In genomic region chr17:67403065-67403464, GRCh38 we compare ENCODE assay signal across 19 cellular contexts. TPM values are rescaled to one million over a fixed set of nuclear protein-coding genes. Genes with fewer than 3 reads are reported as not detected.
DNase-seq lines count a peak whose midpoint lies in the region; ATAC-seq and TF ChIP-seq lines count a peak whose summit lies in the region.
"Had no signal": no experiment of that assay in that cellular context is flagged by ENCODE, and none has a peak within 500 bp of the region (broad histone marks: within the 10 kb centered on the region; RNA-seq: fewer than 3 reads in every experiment).

No MANE protein-coding gene starts in this region.

- no peaks in the 10 kb centered on the region for H3K9me3 Mint-ChIP-seq in activated CD4-positive, alpha-beta T cell treated with anti-CD3 and anti-CD28 coated beads for 36 hours (ENCODE audit: low read depth)
- H3K9me3 Mint-ChIP-seq in CD4-positive, alpha-beta memory T cell = no peaks in the 10 kb centered on the region
- no peaks in the 10 kb centered on the region for H3K9me3 Mint-ChIP-seq in WTC11
- H3K9me3 Mint-ChIP-seq: neural crest cell had no signal

- no peaks in the 10 kb centered on the region for H3K27me3 ChIP-seq in CD4-positive, alpha-beta memory T cell (ENCODE audit: insufficient read depth, low read length)
- no peaks in the 10 kb centered on the region for H3K27me3 ChIP-seq in right lobe of liver
- H3K27me3 ChIP-seq: breast epithelium, gastrocnemius medialis, tibial nerve had no signal

- peaks cover 77% of the 10 kb centered on the region for H3K4me1 Mint-ChIP-seq in activated CD4-positive, alpha-beta T cell treated with anti-CD3 and anti-CD28 coated beads for 36 hours
- peaks cover 46 to 82% (median 60%) of the 10 kb centered on the region in 4 donors for H3K4me1 Mint-ChIP-seq in CD4-positive, alpha-beta memory T cell
- H3K4me1 Mint-ChIP-seq in WTC11 = peaks cover 41% of the 10 kb centered on the region

- no peak for TF ChIP-seq POLR2A in right lobe of liver (IDR thresholded peaks at IDR 0.05)

- WGBS in right lobe of liver (ENCODE audit: insufficient coverage, low coverage, low lambda C conversion rate, missing lambda C conversion rate) = 70% methylated on average over 2 of the region's 2 CpGs

- no peaks in the 10 kb centered on the region for H3K36me3 ChIP-seq in CD4-positive, alpha-beta memory T cell (ENCODE audit: insufficient read depth, low read length)
- no peaks in the 10 kb centered on the region for H3K36me3 ChIP-seq in right lobe of liver
- H3K36me3 ChIP-seq: breast epithelium, gastrocnemius medialis, prostate gland, tibial nerve had no signal

- CTCF ChIA-PET in activated CD4-positive, alpha-beta T cell treated with anti-CD3 and anti-CD28 coated beads for 36 hours (lab: Charles Lee) = no interaction called here
- CTCF ChIA-PET in CD4-positive, alpha-beta memory T cell (lab: Charles Lee; ENCODE audit: partially characterized antibody) = no interaction called here
- CTCF ChIA-PET in WTC11 (lab: Charles Lee) = no interaction called here

- no peaks in the 10 kb centered on the region for H3K27me3 Mint-ChIP-seq in activated CD4-positive, alpha-beta T cell treated with anti-CD3 and anti-CD28 coated beads for 36 hours
- no peaks in the 10 kb centered on the region for H3K27me3 Mint-ChIP-seq in CD4-positive, alpha-beta memory T cell
- H3K27me3 Mint-ChIP-seq in WTC11 (ENCODE audit: low read depth) = no peaks in the 10 kb centered on the region

- H3K27ac ChIP-seq in CD4-positive, alpha-beta memory T cell (ENCODE audit: low read depth, low read length) = no peak overlapping the region
- peak overlapping the region; percentile 65 to 84 (median 72) for H3K27ac ChIP-seq in right lobe of liver
- H3K27ac ChIP-seq: breast epithelium, gastrocnemius medialis, prostate gland, tibial nerve, VCaP had no signal

- H3K4me1 ChIP-seq in CD4-positive, alpha-beta memory T cell (ENCODE audit: insufficient read depth, low read length) = peaks cover 58% of the 10 kb centered on the region
- H3K4me1 ChIP-seq in right lobe of liver = peaks cover 0 to 28% (median 16%) of the 10 kb centered on the region in 4 donors
- H3K4me1 ChIP-seq: breast epithelium, prostate gland, tibial nerve had no signal

- intact Hi-C loops in activated CD4-positive, alpha-beta T cell treated with anti-CD3 and anti-CD28 coated beads for 36 hours (cut with DNase I, micrococcal nuclease) = loop anchor here in 1 of 2 experiments (2.0 kb wide), 1 partner anchor 16 kb away; no protein-coding TSS in a partner anchor
- intact Hi-C loops in CD4-positive, alpha-beta memory T cell (cut with micrococcal nuclease) = no loop called here
- intact Hi-C loops in right lobe of liver (cut with DNase I) = no loop called here

- no peak for DNase-seq in activated CD4-positive, alpha-beta T cell treated with anti-CD3 and anti-CD28 coated beads for 36 hours
- DNase-seq in activated CD4-positive, alpha-beta T cell treated with anti-CD3 and anti-CD28 coated beads, Interleukin-2, amount 50 U/mL, for 4 hours = no peak
- no peak for DNase-seq in CD4-positive, alpha-beta memory T cell
- DNase-seq in WTC11 (ENCODE audit: low spot score) (no peak), right lobe of liver (no peak), COR-L47 (lab: John Stamatoyannopoulos, UW) (no peak), EL (no peak), NCI-H2081 (lab: John Stamatoyannopoulos, UW) (no peak)
- DNase-seq: gastrocnemius medialis, left cardiac atrium, mesendoderm, NCI-H187 treated with DMSO at 0.1 percent for 48 hours, Right ventricle myocardium superior had no signal

- H3K4me3 Mint-ChIP-seq in activated CD4-positive, alpha-beta T cell treated with anti-CD3 and anti-CD28 coated beads for 36 hours = no peak overlapping the region
- H3K4me3 Mint-ChIP-seq in CD4-positive, alpha-beta memory T cell = peak overlapping the region in 5 of 8 donors; percentile 18 to 69 (median 36)
- H3K4me3 Mint-ChIP-seq in WTC11 = no peak overlapping the region
- H3K4me3 Mint-ChIP-seq: neural crest cell had no signal

- H3K9me3 ChIP-seq in CD4-positive, alpha-beta memory T cell (ENCODE audit: control insufficient read depth in 1 of 2, low read length in 2 of 2) = no peaks in the 10 kb centered on the region
- H3K9me3 ChIP-seq in right lobe of liver = no peaks in the 10 kb centered on the region
- H3K9me3 ChIP-seq: breast epithelium, gastrocnemius medialis, prostate gland, tibial nerve had no signal

- H3K36me3 Mint-ChIP-seq in activated CD4-positive, alpha-beta T cell treated with anti-CD3 and anti-CD28 coated beads for 36 hours (ENCODE audit: low read depth) = peaks cover 22% of the 10 kb centered on the region
- peaks cover 18 to 28% of the 10 kb centered on the region in 2 donors for H3K36me3 Mint-ChIP-seq in CD4-positive, alpha-beta memory T cell
- H3K36me3 Mint-ChIP-seq in WTC11 = peaks cover 2% of the 10 kb centered on the region; the same call in 1 of the 2 replicates

- no peak for TF ChIP-seq CTCF in WTC11 (IDR thresholded peaks at IDR 0.05)
- TF ChIP-seq CTCF in right lobe of liver (IDR thresholded peaks at IDR 0.05) = no peak

- no peak for ATAC-seq in activated CD4-positive, alpha-beta T cell treated with anti-CD3 and anti-CD28 coated beads for 36 hours
- no peak for ATAC-seq in WTC11
- ATAC-seq in right lobe of liver = no peak
- ATAC-seq: gastrocnemius medialis, left cardiac atrium had no signal

- peak overlapping the region; percentile 95 for H3K27ac Mint-ChIP-seq in activated CD4-positive, alpha-beta T cell treated with anti-CD3 and anti-CD28 coated beads for 36 hours
- H3K27ac Mint-ChIP-seq in CD4-positive, alpha-beta memory T cell = peak overlapping the region in 5 of 7 donors; percentile 57 to 88 (median 85)
- H3K27ac Mint-ChIP-seq in WTC11 = peak overlapping the region; percentile 46; the same call in 1 of the 2 replicates

- POLR2A ChIA-PET in activated CD4-positive, alpha-beta T cell treated with anti-CD3 and anti-CD28 coated beads for 36 hours (lab: Charles Lee) = no interaction called here
- POLR2A ChIA-PET in CD4-positive, alpha-beta memory T cell (lab: Charles Lee; ENCODE audit: partially characterized antibody) = interaction anchor here (0.8 kb wide), 1 partner anchor 38 kb away, joined by 3 read pairs; no protein-coding TSS in a partner anchor
- POLR2A ChIA-PET in WTC11 (lab: Charles Lee) = no interaction called here

- H3K4me3 ChIP-seq in CD4-positive, alpha-beta memory T cell (ENCODE audit: low read length in 2 of 2) = no peak overlapping the region
- no peak overlapping the region for H3K4me3 ChIP-seq in right lobe of liver
- H3K4me3 ChIP-seq: breast epithelium, gastrocnemius medialis, prostate gland, smooth muscle cell, tibial nerve had no signal

TF ChIP-seq in WTC11, 78 proteins besides CTCF, POLR2A, EP300 and RAD21:
- TF ChIP-seq NR3C1 (CRISPR knock-in tag; conservative IDR thresholded peaks at IDR 0.05; ENCODE audit: low read depth) (no peak), ZBTB21 (CRISPR knock-in tag; IDR thresholded peaks at IDR 0.05; ENCODE audit: borderline replicate concordance) (no peak), SMAD4 (CRISPR knock-in tag; IDR thresholded peaks at IDR 0.05) (no peak), KAT7 (CRISPR knock-in tag; IDR thresholded peaks at IDR 0.05; ENCODE audit: borderline replicate concordance) (no peak), PREB (CRISPR knock-in tag; IDR thresholded peaks at IDR 0.05; ENCODE audit: borderline replicate concordance) (no peak), ZSCAN18 (CRISPR knock-in tag; IDR thresholded peaks at IDR 0.05) (no peak)
TF ChIP-seq in WTC11: peak in this region for 0.

RNA-seq across cellular contexts. Expression of gene PITPNC1, which starts 26.0 kb away (rescaled TPM):
- total RNA-seq in activated CD4-positive, alpha-beta T cell treated with anti-CD3 and anti-CD28 coated beads for 36 hours = 10 to 100 TPM; 41.6 to 56.3 TPM
- total RNA-seq in CD4-positive, alpha-beta memory T cell = 10 to 100 TPM; 68.4 to 71.2 TPM
- polyA plus RNA-seq in CD4-positive, alpha-beta memory T cell = 100 to 1,000 TPM; 109 to 124 TPM
- total RNA-seq in WTC11 (2021) (36.9 to 42.0 TPM (median 39.8 TPM) in 3 replicates), right lobe of liver (10 to 100 TPM in 2 of 6 experiments, 1 to 10 TPM in 4; 4.7 to 13.0 (median 7.4) TPM)

RNA-seq across cellular contexts. Expression of gene PSMD12, which starts 36.7 kb away (rescaled TPM):
- 100 to 1,000 TPM; 100 to 101 TPM for total RNA-seq in activated CD4-positive, alpha-beta T cell treated with anti-CD3 and anti-CD28 coated beads for 36 hours
- 10 to 100 TPM; 46.9 to 48.8 TPM for total RNA-seq in CD4-positive, alpha-beta memory T cell
- 10 to 100 TPM; 34.5 to 49.8 TPM for polyA plus RNA-seq in CD4-positive, alpha-beta memory T cell
- 58.9 to 66.9 TPM (median 59.0 TPM) in 3 replicates for total RNA-seq in WTC11 (2021)
- total RNA-seq in right lobe of liver = 10 to 100 TPM; 27.3 to 40.1 (median 31.1) TPM

Comparison
In these comparisons a context has a peak if more than half of its experiments do, and no peak if none do; other contexts are left out.
1. H3K4me3 Mint-ChIP-seq: peak in CD4-positive, alpha-beta memory T cell (5 of 8); none in activated CD4-positive, alpha-beta T cell treated with anti-CD3 and anti-CD28 coated beads for 36 hours (single experiment) and WTC11 (single experiment).
2. Peak in every context shown above with its lines, with median percentiles within 50 percentile points of each other: H3K27ac Mint-ChIP-seq.